Comparison of ENCODE assay signal across 1 cellular context in genomic region chr2:38394903-38395341, GRCh38.
TF ChIP-seq lines count a peak whose summit lies in the region.

No MANE protein-coding gene starts in this region.

TF ChIP-seq in HEK293, 187 proteins besides CTCF, POLR2A, EP300 and RAD21 (continued from another document and continues in another):
- TF ChIP-seq TSHZ1 (tag by site-specific recombination; IDR thresholded peaks at IDR 0.05; ENCODE audit: borderline replicate concordance), result peak; percentile 95
- TF ChIP-seq ZNF324 (tag by site-specific recombination; IDR thresholded peaks at IDR 0.05), result peak; percentile 92
- peak; percentile 90 for TF ChIP-seq HIC1 (tag by site-specific recombination; IDR thresholded peaks at IDR 0.05)
- TF ChIP-seq ZSCAN23 (tag by site-specific recombination; IDR thresholded peaks at IDR 0.05), result peak; percentile 50; the same call in 1 of the 2 replicates
- TF ChIP-seq SP3 (tag by site-specific recombination; IDR thresholded peaks at IDR 0.05), result peak; percentile 58
- peak; percentile 83 for TF ChIP-seq PRDM10 (tag by site-specific recombination; IDR thresholded peaks at IDR 0.05)
- TF ChIP-seq ZNF362 (tag by site-specific recombination; IDR thresholded peaks at IDR 0.05), result peak; percentile 98
- peak; percentile 70 for TF ChIP-seq GFI1B (tag by site-specific recombination; IDR thresholded peaks at IDR 0.05)
- peak; percentile 8; the same call in 1 of the 2 replicates for TF ChIP-seq BCL6B (tag by site-specific recombination; IDR thresholded peaks at IDR 0.05)
- peak; percentile 97 for TF ChIP-seq ZNF639 (tag by site-specific recombination; IDR thresholded peaks at IDR 0.05)
- no peak for TF ChIP-seq ZBTB10 (tag by site-specific recombination; IDR thresholded peaks at IDR 0.05)
- no peak for TF ChIP-seq KLF10 (tag by site-specific recombination; IDR thresholded peaks at IDR 0.05)
- TF ChIP-seq ZNF580 (tag by site-specific recombination; IDR thresholded peaks at IDR 0.05), result peak; percentile 93
- TF ChIP-seq ZNF792 (tag by site-specific recombination; IDR thresholded peaks at IDR 0.05), result peak; percentile 77; the same call in 1 of the 2 replicates
- 0 out of 2 replicates have a peak, but pooled peaks have one; percentile 51 for TF ChIP-seq ZNF518A (tag by site-specific recombination; conservative IDR thresholded peaks at IDR 0.05; ENCODE audit: low read depth)
- TF ChIP-seq PATZ1 (tag by site-specific recombination; IDR thresholded peaks at IDR 0.05), result peak; percentile 78; the same call in 1 of the 2 replicates
- peak; percentile 80 for TF ChIP-seq TRIM28 (IDR thresholded peaks at IDR 0.05; ENCODE audit: borderline replicate concordance, low read length)
- peak; percentile 69; the same call in 1 of the 2 replicates for TF ChIP-seq ZBTB21 (tag by site-specific recombination; IDR thresholded peaks at IDR 0.05)
- no peak for TF ChIP-seq ZNF132 (tag by site-specific recombination; IDR thresholded peaks at IDR 0.05; ENCODE audit: borderline replicate concordance)
